Comparison of ENCODE assay signal across 9 cellular contexts in genomic region chr19:11873762-11874161, GRCh38. TPM values are rescaled to one million over a fixed set of nuclear protein-coding genes. Genes with fewer than 3 reads are reported as not detected.
"Had no signal": no experiment of that assay in that cellular context is flagged by ENCODE, and none has a peak within 500 bp of the region (broad histone marks: within the 10 kb centered on the region; RNA-seq: fewer than 3 reads in every experiment).

No MANE protein-coding gene starts in this region.

- DNase-seq: GM23248, GOT3, H7, H9, HCEC 1CT, HFFc6 had no signal

- ATAC-seq: GM23338, HCT116 had no signal

- H3K4me3 Mint-ChIP-seq: GM23338, H9, HFFc6 had no signal

- H3K27ac Mint-ChIP-seq: GM23338, H9, HFFc6 had no signal

- H3K4me1 Mint-ChIP-seq: GM23338, H9 had no signal

RNA-seq across cellular contexts. Expression of gene ZNF439, which starts 25.2 kb away (rescaled TPM):
- total RNA-seq: H1, H7 had no signal
